Comparison of ENCODE assay signal across 8 cellular contexts in genomic region chr17:57810740-57811632, GRCh38. TPM values are rescaled to one million over a fixed set of nuclear protein-coding genes. Genes with fewer than 3 reads are reported as not detected.
A peak's percentile ranks its signal among the peaks of the same experiment; 100 is the strongest.
DNase-seq lines count a peak whose midpoint lies in the region; ATAC-seq, FAIRE-seq and TF ChIP-seq lines count a peak whose summit lies in the region.

No MANE protein-coding gene starts in this region.

- intact Hi-C loops in CD14-positive monocyte (cut with micrococcal nuclease): no loop called here
- intact Hi-C loops in kidney (cut with DNase I): no loop called here

- H3K4me1 ChIP-seq in kidney (ENCODE audit: control insufficient read depth in 1 of 2, insufficient read depth in 1 of 2, low read depth in 1 of 2, low read length in 2 of 2): peaks cover 12 to 19% of the 10 kb centered on the region in 2 donors
- H3K4me1 ChIP-seq in thoracic aorta (ENCODE audit: control insufficient read depth in 1 of 2, low read depth in 2 of 2): peaks cover 14 to 19% of the 10 kb centered on the region in 2 donors

- TF ChIP-seq CTCF in CD14-positive monocyte (IDR thresholded peaks at IDR 0.05) (no peak), kidney (IDR thresholded peaks at IDR 0.05; ENCODE audit: borderline replicate concordance, extremely low read depth, insufficient read depth) (no peak), thoracic aorta (IDR thresholded peaks at IDR 0.05) (peak; percentile 8), GM20000 (IDR thresholded peaks at IDR 0.05; ENCODE audit: extremely low read depth, missing control alignments) (no peak)

- DNase-seq in CD14-positive monocyte (ENCODE audit: low spot score): no peak
- peak; percentile 95 for DNase-seq in NCI-H146 treated with DMSO at 0.1 percent for 48 hours (lab: John Stamatoyannopoulos, UW; ENCODE audit: unreplicated experiment)
- DNase-seq in amniotic epithelial cell (ENCODE audit: low read depth): peak; percentile 15
- DNase-seq in kidney: peak; percentile 93
- DNase-seq in thoracic aorta (ENCODE audit: low spot score): no peak
- no peak for DNase-seq in GM20000 (ENCODE audit: low spot score)

- peak overlapping the region; percentile 6 to 83 for H3K4me3 Mint-ChIP-seq in CD14-positive monocyte

- ATAC-seq in thoracic aorta (ENCODE audit: insufficient number of reproducible peaks, low FRiP score, low read depth): peak; percentile 48
- ATAC-seq in HG03095 (IDR thresholded peaks at IDR 0.05; ENCODE audit: unreplicated experiment): no peak
- no peak for ATAC-seq in HG03460 (IDR thresholded peaks at IDR 0.05; ENCODE audit: unreplicated experiment)

- no peak for FAIRE-seq in kidney (lab: Jason Lieb, UNC)

- H3K9me3 Mint-ChIP-seq in CD14-positive monocyte: no peaks in the 10 kb centered on the region

- no peaks in the 10 kb centered on the region for H3K9me3 ChIP-seq in kidney (ENCODE audit: control insufficient read depth in 1 of 2, low read length in 2 of 2)
- H3K9me3 ChIP-seq in thoracic aorta: no peaks in the 10 kb centered on the region

- H3K9ac ChIP-seq in kidney (ENCODE audit: low read length in 2 of 2): peak overlapping the region in 1 of 2 donors; percentile 21

- no peak overlapping the region for H3K27ac Mint-ChIP-seq in CD14-positive monocyte

- H3K4me3 ChIP-seq in kidney (ENCODE audit: low read length in 2 of 2) (peak overlapping the region; percentile 11 to 25), thoracic aorta (peak overlapping the region; percentile 71)

- no peaks in the 10 kb centered on the region for H3K36me3 ChIP-seq in kidney (ENCODE audit: control insufficient read depth in 1 of 2, insufficient read depth in 2 of 2, low read length in 2 of 2)
- no peaks in the 10 kb centered on the region for H3K36me3 ChIP-seq in thoracic aorta

- peak overlapping the region; percentile 52 to 69 for H3K27ac ChIP-seq in kidney (ENCODE audit: low read depth in 2 of 2, low read length in 2 of 2)
- peak overlapping the region; percentile 55 to 62 for H3K27ac ChIP-seq in thoracic aorta

- H3K27me3 Mint-ChIP-seq in CD14-positive monocyte (ENCODE audit: low read depth in 3 of 3): peaks cover 54 to 62% (median 55%) of the 10 kb centered on the region in 3 donors

- H3K4me1 Mint-ChIP-seq in CD14-positive monocyte: peaks cover 19% of the 10 kb centered on the region

- H3K27me3 ChIP-seq in thoracic aorta (replicated peaks; ENCODE audit: insufficient read depth): no peaks in the 10 kb centered on the region

- peaks cover 3 to 7% of the 10 kb centered on the region in 2 donors for H3K36me3 Mint-ChIP-seq in CD14-positive monocyte

RNA-seq across cellular contexts. Expression of gene MRPS23, which starts 38.9 kb away (rescaled TPM):
- polyA plus RNA-seq in CD14-positive monocyte: 10 to 100 TPM; 32.7 to 40.6 TPM
- total RNA-seq in kidney: 40.2 TPM
- 75.3 TPM for polyA plus RNA-seq in kidney (ENCODE audit: insufficient read depth, low read depth, low replicate concordance)
- total RNA-seq in thoracic aorta: 10 to 100 TPM; 16.2 to 16.6 TPM

Comparison
In these comparisons a context has a peak if more than half of its experiments do, and no peak if none do; other contexts are left out.
1. DNase-seq: peak in NCI-H146 treated with DMSO at 0.1 percent for 48 hours (single experiment), amniotic epithelial cell (single experiment) and kidney (single experiment); none in CD14-positive monocyte (single experiment), thoracic aorta (single experiment) and GM20000 (single experiment).